In genomic region chr7:121372376-121373024, GRCh38 we compare ENCODE assay signal across 8 cellular contexts. TPM values are rescaled to one million over a fixed set of nuclear protein-coding genes. Genes with fewer than 3 reads are reported as not detected.
DNase-seq lines count a peak whose midpoint lies in the region; ATAC-seq and TF ChIP-seq lines count a peak whose summit lies in the region.

No MANE protein-coding gene starts in this region.

- ATAC-seq in GM19023 (IDR thresholded peaks at IDR 0.05; ENCODE audit: unreplicated experiment) (peak; percentile 81), HG02798 (IDR thresholded peaks at IDR 0.05; ENCODE audit: poor library complexity, unreplicated experiment) (peak; percentile 89), left lobe of liver (no peak)

- peak overlapping the region in 1 of 3 experiments; percentile 15 for H3K4me3 Mint-ChIP-seq in nephron

- H3K9me3 ChIP-seq in SK-N-MC (ENCODE audit: low read depth, low read length): no peaks in the 10 kb centered on the region
- H3K9me3 ChIP-seq in MG63: no peaks in the 10 kb centered on the region

- H3K9me3 Mint-ChIP-seq in nephron: no peaks in the 10 kb centered on the region

- H3K36me3 ChIP-seq in SK-N-MC (ENCODE audit: insufficient read depth, low read length) (peaks cover 7% of the 10 kb centered on the region), MG63 (peaks cover 11% of the 10 kb centered on the region)

- DNase-seq in SK-N-MC (ENCODE audit: low read depth, low spot score): no peak
- DNase-seq in left lobe of liver (ENCODE audit: low spot score): no peak
- DNase-seq in SHP77 (lab: John Stamatoyannopoulos, UW): no peak
- DNase-seq in NCI-H1694 (lab: John Stamatoyannopoulos, UW): no peak
- no peak for DNase-seq in MG63

- peaks cover 52% of the 10 kb centered on the region for H3K36me3 Mint-ChIP-seq in nephron (ENCODE audit: low read depth)

- H3K27ac Mint-ChIP-seq in nephron: peak overlapping the region; percentile 47 to 81 (median 59)

- peak overlapping the region; percentile 85 for H3K27ac ChIP-seq in SK-N-MC

- H3K4me3 ChIP-seq in SK-N-MC: peak overlapping the region; percentile 55
- H3K4me3 ChIP-seq in MG63: no peak overlapping the region

- H3K27me3 ChIP-seq in MG63: no peaks in the 10 kb centered on the region

- H3K27me3 Mint-ChIP-seq in nephron (ENCODE audit: low read depth): no peaks in the 10 kb centered on the region

- no peak overlapping the region for H3K9ac ChIP-seq in SK-N-MC (ENCODE audit: insufficient read length)

- peaks cover 39% of the 10 kb centered on the region for H3K4me1 Mint-ChIP-seq in nephron

- no peak for TF ChIP-seq CTCF in nephron (IDR thresholded peaks at IDR 0.05; ENCODE audit: unreplicated experiment in 3 of 3)

RNA-seq across cellular contexts. Expression of gene FAM3C, which starts 23.6 kb away (rescaled TPM):
- total RNA-seq in left lobe of liver: 18.3 TPM
- total RNA-seq in MG63 (2014; rRNA removed; shearing (Covaris generic); ENCODE audit: low replicate concordance): 28.8 and 39.5 TPM in 2 replicates

RNA-seq across cellular contexts. Expression of gene WNT16, which starts 43.7 kb away (rescaled TPM):
- total RNA-seq in left lobe of liver: not detected
- not detected in 2 replicates for total RNA-seq in MG63 (2014; rRNA removed; shearing (Covaris generic); ENCODE audit: low replicate concordance)
